Comparison of ENCODE assay signal across 1 cellular context in the genomic region with DNA sequence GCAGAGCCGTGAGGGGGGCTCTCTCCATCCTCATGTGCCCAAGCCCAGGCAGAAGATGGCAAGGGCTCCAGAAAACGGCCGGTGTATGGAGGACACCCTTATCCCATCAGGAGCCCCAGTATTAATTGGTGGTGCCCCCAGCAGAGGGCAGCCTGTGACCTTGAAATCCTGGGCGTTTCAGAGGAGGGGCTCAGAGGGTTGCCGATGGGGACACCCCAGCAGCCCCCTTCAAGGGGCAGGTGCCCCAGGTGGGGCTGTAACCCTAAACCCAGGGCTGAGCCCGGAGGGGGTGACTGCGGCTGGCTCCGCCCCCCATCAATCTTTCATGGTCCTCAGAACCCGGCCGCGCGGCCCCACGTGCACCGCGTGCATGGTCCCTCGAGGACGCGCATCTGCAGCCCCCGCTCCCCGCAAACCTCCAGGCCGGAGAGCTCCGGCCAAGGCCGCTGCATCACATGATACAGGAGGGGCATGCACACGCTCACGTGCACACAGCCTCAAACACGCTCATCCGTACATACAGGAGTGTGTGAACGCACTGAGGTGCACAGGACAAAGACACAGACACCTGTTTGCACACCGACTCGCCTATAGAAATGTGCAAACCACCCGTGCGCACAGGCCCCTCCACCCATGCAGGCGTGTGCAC.
A peak's percentile ranks its signal among the peaks of the same experiment; 100 is the strongest.
TF ChIP-seq lines count a peak whose summit lies in the region.

No MANE protein-coding gene starts in this region.

TF ChIP-seq in K562, 482 proteins besides CTCF, POLR2A, EP300 and RAD21 (continued from another document and continues in another):
- TF ChIP-seq, protein P1, sequence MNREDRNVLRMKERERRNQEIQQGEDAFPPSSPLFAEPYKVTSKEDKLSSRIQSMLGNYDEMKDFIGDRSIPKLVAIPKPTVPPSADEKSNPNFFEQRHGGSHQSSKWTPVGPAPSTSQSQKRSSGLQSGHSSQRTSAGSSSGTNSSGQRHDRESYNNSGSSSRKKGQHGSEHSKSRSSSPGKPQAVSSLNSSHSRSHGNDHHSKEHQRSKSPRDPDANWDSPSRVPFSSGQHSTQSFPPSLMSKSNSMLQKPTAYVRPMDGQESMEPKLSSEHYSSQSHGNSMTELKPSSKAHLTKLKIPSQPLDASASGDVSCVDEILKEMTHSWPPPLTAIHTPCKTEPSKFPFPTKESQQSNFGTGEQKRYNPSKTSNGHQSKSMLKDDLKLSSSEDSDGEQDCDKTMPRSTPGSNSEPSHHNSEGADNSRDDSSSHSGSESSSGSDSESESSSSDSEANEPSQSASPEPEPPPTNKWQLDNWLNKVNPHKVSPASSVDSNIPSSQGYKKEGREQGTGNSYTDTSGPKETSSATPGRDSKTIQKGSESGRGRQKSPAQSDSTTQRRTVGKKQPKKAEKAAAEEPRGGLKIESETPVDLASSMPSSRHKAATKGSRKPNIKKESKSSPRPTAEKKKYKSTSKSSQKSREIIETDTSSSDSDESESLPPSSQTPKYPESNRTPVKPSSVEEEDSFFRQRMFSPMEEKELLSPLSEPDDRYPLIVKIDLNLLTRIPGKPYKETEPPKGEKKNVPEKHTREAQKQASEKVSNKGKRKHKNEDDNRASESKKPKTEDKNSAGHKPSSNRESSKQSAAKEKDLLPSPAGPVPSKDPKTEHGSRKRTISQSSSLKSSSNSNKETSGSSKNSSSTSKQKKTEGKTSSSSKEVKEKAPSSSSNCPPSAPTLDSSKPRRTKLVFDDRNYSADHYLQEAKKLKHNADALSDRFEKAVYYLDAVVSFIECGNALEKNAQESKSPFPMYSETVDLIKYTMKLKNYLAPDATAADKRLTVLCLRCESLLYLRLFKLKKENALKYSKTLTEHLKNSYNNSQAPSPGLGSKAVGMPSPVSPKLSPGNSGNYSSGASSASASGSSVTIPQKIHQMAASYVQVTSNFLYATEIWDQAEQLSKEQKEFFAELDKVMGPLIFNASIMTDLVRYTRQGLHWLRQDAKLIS (CRISPR knock-in tag; IDR thresholded peaks at IDR 0.05), result no peak
- TF ChIP-seq CC2D1A (IDR thresholded peaks at IDR 0.05) (no peak), NCOA2 (IDR thresholded peaks at IDR 0.05; ENCODE audit: partially characterized antibody in 2 of 2) (no peak), HEY1 (CRISPR knock-in tag; IDR thresholded peaks at IDR 0.05; ENCODE audit: borderline replicate concordance) (no peak), ZBTB8A (IDR thresholded peaks at IDR 0.05; ENCODE audit: partially characterized antibody) (no peak), CXXC5 (CRISPR knock-in tag; IDR thresholded peaks at IDR 0.05) (peak; percentile 54), FOXJ2 (tag; IDR thresholded peaks at IDR 0.05) (no peak), FOXK2 (conservative IDR thresholded peaks at IDR 0.05 in 1 of 2, IDR thresholded peaks at IDR 0.05 in 1 of 2; ENCODE audit: low read depth in 2 of 2) (no peak), FOXM1 (IDR thresholded peaks at IDR 0.05; ENCODE audit: low read depth) (no peak), FOXM1 (CRISPR knock-in tag; IDR thresholded peaks at IDR 0.05; ENCODE audit: low read depth) (no peak), PRMT5 (CRISPR knock-in tag; IDR thresholded peaks at IDR 0.05) (no peak), ETS2 (tag; IDR thresholded peaks at IDR 0.05; ENCODE audit: borderline replicate concordance, poor library complexity, severe bottlenecking) (no peak)
- TF ChIP-seq, protein P2, sequence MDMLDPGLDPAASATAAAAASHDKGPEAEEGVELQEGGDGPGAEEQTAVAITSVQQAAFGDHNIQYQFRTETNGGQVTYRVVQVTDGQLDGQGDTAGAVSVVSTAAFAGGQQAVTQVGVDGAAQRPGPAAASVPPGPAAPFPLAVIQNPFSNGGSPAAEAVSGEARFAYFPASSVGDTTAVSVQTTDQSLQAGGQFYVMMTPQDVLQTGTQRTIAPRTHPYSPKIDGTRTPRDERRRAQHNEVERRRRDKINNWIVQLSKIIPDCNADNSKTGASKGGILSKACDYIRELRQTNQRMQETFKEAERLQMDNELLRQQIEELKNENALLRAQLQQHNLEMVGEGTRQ (CRISPR knock-in tag; IDR thresholded peaks at IDR 0.05), result peak; percentile 62; the same call in 1 of the 2 replicates
- TF ChIP-seq, protein P3, sequence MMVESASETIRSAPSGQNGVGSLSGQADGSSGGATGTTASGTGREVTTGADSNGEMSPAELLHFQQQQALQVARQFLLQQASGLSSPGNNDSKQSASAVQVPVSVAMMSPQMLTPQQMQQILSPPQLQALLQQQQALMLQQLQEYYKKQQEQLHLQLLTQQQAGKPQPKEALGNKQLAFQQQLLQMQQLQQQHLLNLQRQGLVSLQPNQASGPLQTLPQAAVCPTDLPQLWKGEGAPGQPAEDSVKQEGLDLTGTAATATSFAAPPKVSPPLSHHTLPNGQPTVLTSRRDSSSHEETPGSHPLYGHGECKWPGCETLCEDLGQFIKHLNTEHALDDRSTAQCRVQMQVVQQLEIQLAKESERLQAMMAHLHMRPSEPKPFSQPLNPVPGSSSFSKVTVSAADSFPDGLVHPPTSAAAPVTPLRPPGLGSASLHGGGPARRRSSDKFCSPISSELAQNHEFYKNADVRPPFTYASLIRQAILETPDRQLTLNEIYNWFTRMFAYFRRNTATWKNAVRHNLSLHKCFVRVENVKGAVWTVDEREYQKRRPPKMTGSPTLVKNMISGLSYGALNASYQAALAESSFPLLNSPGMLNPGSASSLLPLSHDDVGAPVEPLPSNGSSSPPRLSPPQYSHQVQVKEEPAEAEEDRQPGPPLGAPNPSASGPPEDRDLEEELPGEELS (CRISPR knock-in tag; IDR thresholded peaks at IDR 0.05; ENCODE audit: borderline replicate concordance), result no peak
- TF ChIP-seq, protein P4, sequence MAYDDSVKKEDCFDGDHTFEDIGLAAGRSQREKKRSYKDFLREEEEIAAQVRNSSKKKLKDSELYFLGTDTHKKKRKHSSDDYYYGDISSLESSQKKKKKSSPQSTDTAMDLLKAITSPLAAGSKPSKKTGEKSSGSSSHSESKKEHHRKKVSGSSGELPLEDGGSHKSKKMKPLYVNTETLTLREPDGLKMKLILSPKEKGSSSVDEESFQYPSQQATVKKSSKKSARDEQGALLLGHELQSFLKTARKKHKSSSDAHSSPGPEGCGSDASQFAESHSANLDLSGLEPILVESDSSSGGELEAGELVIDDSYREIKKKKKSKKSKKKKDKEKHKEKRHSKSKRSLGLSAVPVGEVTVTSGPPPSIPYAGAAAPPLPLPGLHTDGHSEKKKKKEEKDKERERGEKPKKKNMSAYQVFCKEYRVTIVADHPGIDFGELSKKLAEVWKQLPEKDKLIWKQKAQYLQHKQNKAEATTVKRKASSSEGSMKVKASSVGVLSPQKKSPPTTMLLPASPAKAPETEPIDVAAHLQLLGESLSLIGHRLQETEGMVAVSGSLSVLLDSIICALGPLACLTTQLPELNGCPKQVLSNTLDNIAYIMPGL (CRISPR knock-in tag; IDR thresholded peaks at IDR 0.05), result peak; percentile 46; the same call in 1 of the 2 replicates
- TF ChIP-seq, protein P5, sequence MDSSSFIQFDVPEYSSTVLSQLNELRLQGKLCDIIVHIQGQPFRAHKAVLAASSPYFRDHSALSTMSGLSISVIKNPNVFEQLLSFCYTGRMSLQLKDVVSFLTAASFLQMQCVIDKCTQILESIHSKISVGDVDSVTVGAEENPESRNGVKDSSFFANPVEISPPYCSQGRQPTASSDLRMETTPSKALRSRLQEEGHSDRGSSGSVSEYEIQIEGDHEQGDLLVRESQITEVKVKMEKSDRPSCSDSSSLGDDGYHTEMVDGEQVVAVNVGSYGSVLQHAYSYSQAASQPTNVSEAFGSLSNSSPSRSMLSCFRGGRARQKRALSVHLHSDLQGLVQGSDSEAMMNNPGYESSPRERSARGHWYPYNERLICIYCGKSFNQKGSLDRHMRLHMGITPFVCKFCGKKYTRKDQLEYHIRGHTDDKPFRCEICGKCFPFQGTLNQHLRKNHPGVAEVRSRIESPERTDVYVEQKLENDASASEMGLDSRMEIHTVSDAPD (CRISPR knock-in tag; IDR thresholded peaks at IDR 0.05), result no peak
- TF ChIP-seq, protein P6, sequence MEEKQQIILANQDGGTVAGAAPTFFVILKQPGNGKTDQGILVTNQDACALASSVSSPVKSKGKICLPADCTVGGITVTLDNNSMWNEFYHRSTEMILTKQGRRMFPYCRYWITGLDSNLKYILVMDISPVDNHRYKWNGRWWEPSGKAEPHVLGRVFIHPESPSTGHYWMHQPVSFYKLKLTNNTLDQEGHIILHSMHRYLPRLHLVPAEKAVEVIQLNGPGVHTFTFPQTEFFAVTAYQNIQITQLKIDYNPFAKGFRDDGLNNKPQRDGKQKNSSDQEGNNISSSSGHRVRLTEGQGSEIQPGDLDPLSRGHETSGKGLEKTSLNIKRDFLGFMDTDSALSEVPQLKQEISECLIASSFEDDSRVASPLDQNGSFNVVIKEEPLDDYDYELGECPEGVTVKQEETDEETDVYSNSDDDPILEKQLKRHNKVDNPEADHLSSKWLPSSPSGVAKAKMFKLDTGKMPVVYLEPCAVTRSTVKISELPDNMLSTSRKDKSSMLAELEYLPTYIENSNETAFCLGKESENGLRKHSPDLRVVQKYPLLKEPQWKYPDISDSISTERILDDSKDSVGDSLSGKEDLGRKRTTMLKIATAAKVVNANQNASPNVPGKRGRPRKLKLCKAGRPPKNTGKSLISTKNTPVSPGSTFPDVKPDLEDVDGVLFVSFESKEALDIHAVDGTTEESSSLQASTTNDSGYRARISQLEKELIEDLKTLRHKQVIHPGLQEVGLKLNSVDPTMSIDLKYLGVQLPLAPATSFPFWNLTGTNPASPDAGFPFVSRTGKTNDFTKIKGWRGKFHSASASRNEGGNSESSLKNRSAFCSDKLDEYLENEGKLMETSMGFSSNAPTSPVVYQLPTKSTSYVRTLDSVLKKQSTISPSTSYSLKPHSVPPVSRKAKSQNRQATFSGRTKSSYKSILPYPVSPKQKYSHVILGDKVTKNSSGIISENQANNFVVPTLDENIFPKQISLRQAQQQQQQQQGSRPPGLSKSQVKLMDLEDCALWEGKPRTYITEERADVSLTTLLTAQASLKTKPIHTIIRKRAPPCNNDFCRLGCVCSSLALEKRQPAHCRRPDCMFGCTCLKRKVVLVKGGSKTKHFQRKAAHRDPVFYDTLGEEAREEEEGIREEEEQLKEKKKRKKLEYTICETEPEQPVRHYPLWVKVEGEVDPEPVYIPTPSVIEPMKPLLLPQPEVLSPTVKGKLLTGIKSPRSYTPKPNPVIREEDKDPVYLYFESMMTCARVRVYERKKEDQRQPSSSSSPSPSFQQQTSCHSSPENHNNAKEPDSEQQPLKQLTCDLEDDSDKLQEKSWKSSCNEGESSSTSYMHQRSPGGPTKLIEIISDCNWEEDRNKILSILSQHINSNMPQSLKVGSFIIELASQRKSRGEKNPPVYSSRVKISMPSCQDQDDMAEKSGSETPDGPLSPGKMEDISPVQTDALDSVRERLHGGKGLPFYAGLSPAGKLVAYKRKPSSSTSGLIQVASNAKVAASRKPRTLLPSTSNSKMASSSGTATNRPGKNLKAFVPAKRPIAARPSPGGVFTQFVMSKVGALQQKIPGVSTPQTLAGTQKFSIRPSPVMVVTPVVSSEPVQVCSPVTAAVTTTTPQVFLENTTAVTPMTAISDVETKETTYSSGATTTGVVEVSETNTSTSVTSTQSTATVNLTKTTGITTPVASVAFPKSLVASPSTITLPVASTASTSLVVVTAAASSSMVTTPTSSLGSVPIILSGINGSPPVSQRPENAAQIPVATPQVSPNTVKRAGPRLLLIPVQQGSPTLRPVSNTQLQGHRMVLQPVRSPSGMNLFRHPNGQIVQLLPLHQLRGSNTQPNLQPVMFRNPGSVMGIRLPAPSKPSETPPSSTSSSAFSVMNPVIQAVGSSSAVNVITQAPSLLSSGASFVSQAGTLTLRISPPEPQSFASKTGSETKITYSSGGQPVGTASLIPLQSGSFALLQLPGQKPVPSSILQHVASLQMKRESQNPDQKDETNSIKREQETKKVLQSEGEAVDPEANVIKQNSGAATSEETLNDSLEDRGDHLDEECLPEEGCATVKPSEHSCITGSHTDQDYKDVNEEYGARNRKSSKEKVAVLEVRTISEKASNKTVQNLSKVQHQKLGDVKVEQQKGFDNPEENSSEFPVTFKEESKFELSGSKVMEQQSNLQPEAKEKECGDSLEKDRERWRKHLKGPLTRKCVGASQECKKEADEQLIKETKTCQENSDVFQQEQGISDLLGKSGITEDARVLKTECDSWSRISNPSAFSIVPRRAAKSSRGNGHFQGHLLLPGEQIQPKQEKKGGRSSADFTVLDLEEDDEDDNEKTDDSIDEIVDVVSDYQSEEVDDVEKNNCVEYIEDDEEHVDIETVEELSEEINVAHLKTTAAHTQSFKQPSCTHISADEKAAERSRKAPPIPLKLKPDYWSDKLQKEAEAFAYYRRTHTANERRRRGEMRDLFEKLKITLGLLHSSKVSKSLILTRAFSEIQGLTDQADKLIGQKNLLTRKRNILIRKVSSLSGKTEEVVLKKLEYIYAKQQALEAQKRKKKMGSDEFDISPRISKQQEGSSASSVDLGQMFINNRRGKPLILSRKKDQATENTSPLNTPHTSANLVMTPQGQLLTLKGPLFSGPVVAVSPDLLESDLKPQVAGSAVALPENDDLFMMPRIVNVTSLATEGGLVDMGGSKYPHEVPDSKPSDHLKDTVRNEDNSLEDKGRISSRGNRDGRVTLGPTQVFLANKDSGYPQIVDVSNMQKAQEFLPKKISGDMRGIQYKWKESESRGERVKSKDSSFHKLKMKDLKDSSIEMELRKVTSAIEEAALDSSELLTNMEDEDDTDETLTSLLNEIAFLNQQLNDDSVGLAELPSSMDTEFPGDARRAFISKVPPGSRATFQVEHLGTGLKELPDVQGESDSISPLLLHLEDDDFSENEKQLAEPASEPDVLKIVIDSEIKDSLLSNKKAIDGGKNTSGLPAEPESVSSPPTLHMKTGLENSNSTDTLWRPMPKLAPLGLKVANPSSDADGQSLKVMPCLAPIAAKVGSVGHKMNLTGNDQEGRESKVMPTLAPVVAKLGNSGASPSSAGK (IDR thresholded peaks at IDR 0.05), result peak; percentile 92
- TF ChIP-seq, protein P7, sequence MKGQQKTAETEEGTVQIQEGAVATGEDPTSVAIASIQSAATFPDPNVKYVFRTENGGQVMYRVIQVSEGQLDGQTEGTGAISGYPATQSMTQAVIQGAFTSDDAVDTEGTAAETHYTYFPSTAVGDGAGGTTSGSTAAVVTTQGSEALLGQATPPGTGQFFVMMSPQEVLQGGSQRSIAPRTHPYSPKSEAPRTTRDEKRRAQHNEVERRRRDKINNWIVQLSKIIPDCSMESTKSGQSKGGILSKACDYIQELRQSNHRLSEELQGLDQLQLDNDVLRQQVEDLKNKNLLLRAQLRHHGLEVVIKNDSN (CRISPR knock-in tag; IDR thresholded peaks at IDR 0.05), result peak; percentile 87
- TF ChIP-seq, protein P8, sequence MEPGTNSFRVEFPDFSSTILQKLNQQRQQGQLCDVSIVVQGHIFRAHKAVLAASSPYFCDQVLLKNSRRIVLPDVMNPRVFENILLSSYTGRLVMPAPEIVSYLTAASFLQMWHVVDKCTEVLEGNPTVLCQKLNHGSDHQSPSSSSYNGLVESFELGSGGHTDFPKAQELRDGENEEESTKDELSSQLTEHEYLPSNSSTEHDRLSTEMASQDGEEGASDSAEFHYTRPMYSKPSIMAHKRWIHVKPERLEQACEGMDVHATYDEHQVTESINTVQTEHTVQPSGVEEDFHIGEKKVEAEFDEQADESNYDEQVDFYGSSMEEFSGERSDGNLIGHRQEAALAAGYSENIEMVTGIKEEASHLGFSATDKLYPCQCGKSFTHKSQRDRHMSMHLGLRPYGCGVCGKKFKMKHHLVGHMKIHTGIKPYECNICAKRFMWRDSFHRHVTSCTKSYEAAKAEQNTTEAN (CRISPR knock-in tag; IDR thresholded peaks at IDR 0.05), result 0 out of 2 replicates have a peak, but pooled peaks have one; percentile 10
